In the genomic region with DNA sequence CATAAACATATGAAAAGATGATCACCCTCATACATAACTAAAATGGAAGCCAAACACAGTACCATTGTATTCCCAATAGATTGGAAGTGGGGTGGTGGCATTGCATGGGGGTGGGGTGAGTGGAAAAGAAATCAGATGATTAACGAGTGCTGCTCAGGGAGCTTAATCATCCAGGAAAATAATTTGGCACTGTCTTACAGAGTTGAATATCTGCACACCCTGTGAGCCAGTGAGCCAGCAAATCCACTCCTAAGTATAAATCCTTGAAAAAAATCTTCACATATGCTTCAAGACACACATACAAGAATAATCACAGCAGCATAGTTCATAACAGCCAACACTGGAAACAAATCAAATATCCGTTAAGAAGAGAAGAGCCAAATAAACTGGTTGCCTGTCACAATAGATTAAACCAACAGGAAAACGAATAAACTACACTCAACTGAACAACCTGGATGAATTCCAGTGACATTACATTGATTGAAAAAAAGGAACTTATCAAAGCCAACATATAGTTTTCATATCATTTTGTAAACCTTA, we compare ENCODE assay signal across 1 cellular context.
TF ChIP-seq lines count a peak whose summit lies in the region.

No MANE protein-coding gene starts in this region.

TF ChIP-seq in HEK293T, 16 proteins besides CTCF, POLR2A, EP300 and RAD21 (continued from another document):
- TF ChIP-seq PKNOX1 (IDR thresholded peaks at IDR 0.05) (no peak), BHLHE40 (IDR thresholded peaks at IDR 0.05; ENCODE audit: borderline replicate concordance) (no peak), L3MBTL2 (conservative IDR thresholded peaks at IDR 0.05) (no peak)
